9 cellular contexts compared by ENCODE assay signal in the genomic region with DNA sequence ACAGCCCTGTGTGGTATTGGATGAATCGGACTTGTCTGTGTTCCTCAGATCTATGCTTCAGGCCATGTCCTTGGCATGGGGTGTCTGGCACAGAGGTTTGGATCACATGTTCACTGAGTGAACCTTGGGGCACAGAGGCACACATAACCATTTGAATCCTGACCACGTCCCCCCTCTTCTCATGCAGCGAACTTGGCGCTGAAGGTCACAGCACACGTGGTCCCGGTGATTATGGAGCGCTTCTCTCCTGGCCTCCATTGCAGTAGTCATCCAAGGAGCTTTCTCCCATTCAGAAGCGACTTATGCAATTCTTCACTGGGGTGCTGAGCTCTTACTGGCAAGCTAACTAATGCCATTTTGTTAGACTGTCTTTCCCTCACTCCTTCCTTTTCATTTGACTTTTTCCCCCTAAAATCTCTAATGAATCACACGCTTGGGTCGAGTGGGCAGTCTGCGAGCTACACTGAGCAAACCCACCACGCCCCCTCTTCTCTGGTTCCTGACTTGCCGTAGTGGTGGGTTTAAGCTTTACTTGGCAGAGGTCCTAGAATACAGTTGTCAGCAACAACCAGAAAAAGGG. TPM values are rescaled to one million over a fixed set of nuclear protein-coding genes. Genes with fewer than 3 reads are reported as not detected.
DNase-seq lines count a peak whose midpoint lies in the region; ATAC-seq and TF ChIP-seq lines count a peak whose summit lies in the region.
"Had no signal": no experiment of that assay in that cellular context is flagged by ENCODE, and none has a peak within 500 bp of the region (broad histone marks: within the 10 kb centered on the region; RNA-seq: fewer than 3 reads in every experiment).

No MANE protein-coding gene starts in this region.

- peak; percentile 33 for ATAC-seq in left lung

- peaks cover 0 to 13% of the 10 kb centered on the region in 2 donors for H3K27me3 ChIP-seq in left lung

- H3K27me3 Mint-ChIP-seq in CD14-positive monocyte (ENCODE audit: low read depth in 3 of 3): peaks cover 0 to 4% (median 0%) of the 10 kb centered on the region in 3 donors

- no peak overlapping the region for H3K27ac Mint-ChIP-seq in CD14-positive monocyte

- no peaks in the 10 kb centered on the region for H3K36me3 Mint-ChIP-seq in CD14-positive monocyte

- peak; percentile 24 for DNase-seq in AG10803 (ENCODE audit: low read depth)
- peak; percentile 20 for DNase-seq in brain pericyte (ENCODE audit: low read depth, low spot score)
- no peak for DNase-seq in left lung
- DNase-seq in T-helper 1 cell: no peak
- no peak for DNase-seq in CD14-positive monocyte (ENCODE audit: low spot score)
- DNase-seq in NCI-H128 (lab: John Stamatoyannopoulos, UW; ENCODE audit: unreplicated experiment): no peak
- DNase-seq in GF-D8 (lab: John Stamatoyannopoulos, UW): no peak
- DNase-seq: hippocampal formation had no signal

- H3K4me1 Mint-ChIP-seq in CD14-positive monocyte: peaks cover 10% of the 10 kb centered on the region

- H3K4me3 ChIP-seq in AG10803 (ENCODE audit: low read length) (no peak overlapping the region), left lung (no peak overlapping the region)

- no peaks in the 10 kb centered on the region for H3K36me3 ChIP-seq in left lung

- peaks cover 6 to 16% (median 12%) of the 10 kb centered on the region in 7 donors for H3K9me3 Mint-ChIP-seq in CD14-positive monocyte

- no peak for TF ChIP-seq EP300 in Ishikawa (IDR thresholded peaks at IDR 0.05; ENCODE audit: borderline replicate concordance)

- H3K9me3 ChIP-seq in left lung: peaks cover 0 to 3% of the 10 kb centered on the region in 2 donors

- TF ChIP-seq RAD21 in Ishikawa (IDR thresholded peaks at IDR 0.05; ENCODE audit: low read depth): no peak

- H3K4me1 ChIP-seq in left lung: peaks cover 0 to 6% of the 10 kb centered on the region in 2 donors

- H3K27ac ChIP-seq in left lung: no peak overlapping the region

- intact Hi-C loops in left lung (cut with DNase I) (no loop called here), CD14-positive monocyte (cut with micrococcal nuclease) (no loop called here)

- TF ChIP-seq CTCF in AG10803 (conservative IDR thresholded peaks at IDR 0.05; ENCODE audit: low read length) (no peak), left lung (IDR thresholded peaks at IDR 0.05) (no peak), CD14-positive monocyte (IDR thresholded peaks at IDR 0.05) (no peak)

- no peak overlapping the region for H3K4me3 Mint-ChIP-seq in CD14-positive monocyte

TF ChIP-seq in Ishikawa, 13 proteins besides CTCF, POLR2A, EP300 and RAD21:
- TF ChIP-seq TEAD4 (IDR thresholded peaks at IDR 0.05) (no peak), CEBPB (IDR thresholded peaks at IDR 0.05) (no peak), YY1 (IDR thresholded peaks at IDR 0.05; ENCODE audit: low read depth) (no peak), USF1 (IDR thresholded peaks at IDR 0.05) (peak; percentile 70), TAF1 (IDR thresholded peaks at IDR 0.05; ENCODE audit: low read depth) (no peak), TCF12 (IDR thresholded peaks at IDR 0.05; ENCODE audit: low read depth) (no peak), CREB1 (IDR thresholded peaks at IDR 0.05; ENCODE audit: low read depth) (no peak), FOXM1 (IDR thresholded peaks at IDR 0.05; ENCODE audit: borderline replicate concordance, low read depth) (no peak)
- TF ChIP-seq, protein P1, sequence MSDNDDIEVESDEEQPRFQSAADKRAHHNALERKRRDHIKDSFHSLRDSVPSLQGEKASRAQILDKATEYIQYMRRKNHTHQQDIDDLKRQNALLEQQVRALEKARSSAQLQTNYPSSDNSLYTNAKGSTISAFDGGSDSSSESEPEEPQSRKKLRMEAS (IDR thresholded peaks at IDR 0.05): peak; percentile 52; the same call in 1 of the 2 replicates

RNA-seq across cellular contexts. Expression of gene KCNG2, which starts 59.4 kb away (rescaled TPM):
- total RNA-seq in left lung: 1 to 10 TPM in 1 of 2 donors, under 1 TPM in 1; 0.20 to 1.1 TPM
- polyA plus RNA-seq in CD14-positive monocyte: not detected

Comparison
In these comparisons a context has a peak if more than half of its experiments do, and no peak if none do; other contexts are left out.
1. DNase-seq: peak in AG10803 (single experiment) and brain pericyte (single experiment); none in left lung (0 of 2), T-helper 1 cell (0 of 5), CD14-positive monocyte (single experiment), NCI-H128 (single experiment) and GF-D8 (single experiment).